Comparison of ENCODE assay signal across 9 cellular contexts in genomic region chr20:53162251-53162835, GRCh38.
DNase-seq lines count a peak whose midpoint lies in the region.
"Had no signal": no experiment of that assay in that cellular context is flagged by ENCODE, and none has a peak within 500 bp of the region (broad histone marks: within the 10 kb centered on the region; RNA-seq: fewer than 3 reads in every experiment).

No MANE protein-coding gene starts in this region.

- H3K27ac ChIP-seq in epithelial cell of prostate = peak overlapping the region; percentile 45
- H3K27ac ChIP-seq: BLaER1 treated with 17β-estradiol and CSF1 and Interleukin-3, amounts not matched to agents 10 nM and 100 nM had no signal

- DNase-seq in NCI-H345 (lab: John Stamatoyannopoulos, UW) (peak; percentile 77), NCI-H345 treated with DMSO at 0.1 percent for 48 hours (lab: John Stamatoyannopoulos, UW; ENCODE audit: unreplicated experiment) (no peak), NCI-H69 (lab: John Stamatoyannopoulos, UW) (peak; percentile 7), epithelial cell of prostate (ENCODE audit: low read depth, low spot score) (peak; percentile 56), non-pigmented ciliary epithelial cell (ENCODE audit: low read depth) (peak; percentile 27), NCI-H446 (lab: John Stamatoyannopoulos, UW) (no peak), COR-L47 (lab: John Stamatoyannopoulos, UW) (no peak)
- no peak for DNase-seq in effector CD8-positive, alpha-beta T cell (lab: John Stamatoyannopoulos, UW)

Comparison
In these comparisons a context has a peak if more than half of its experiments do, and no peak if none do; other contexts are left out.
1. DNase-seq: peak in NCI-H345 (single experiment), NCI-H69 (single experiment), epithelial cell of prostate (single experiment) and non-pigmented ciliary epithelial cell (single experiment); none in NCI-H345 treated with DMSO at 0.1 percent for 48 hours (single experiment), effector CD8-positive, alpha-beta T cell (single experiment), NCI-H446 (0 of 2) and COR-L47 (single experiment).